ENCODE assay signal across 21 cellular contexts in genomic region chr10:78081292-78081691, GRCh38. TPM values are rescaled to one million over a fixed set of nuclear protein-coding genes. Genes with fewer than 3 reads are reported as not detected.
DNase-seq lines count a peak whose midpoint lies in the region; ATAC-seq and TF ChIP-seq lines count a peak whose summit lies in the region.
"Had no signal": no experiment of that assay in that cellular context is flagged by ENCODE, and none has a peak within 500 bp of the region (broad histone marks: within the 10 kb centered on the region; RNA-seq: fewer than 3 reads in every experiment).

No MANE protein-coding gene starts in this region.

- H3K9me3 ChIP-seq in upper lobe of right lung = no peaks in the 10 kb centered on the region

- ATAC-seq in upper lobe of right lung (peak; percentile 64), HG03175 (IDR thresholded peaks at IDR 0.05; ENCODE audit: unreplicated experiment) (no peak)
- ATAC-seq: CD8-positive, alpha-beta T cell; GM12878; GM23338; HCT116 had no signal

- no peaks in the 10 kb centered on the region for H3K9me3 Mint-ChIP-seq in mesothelial cell of epicardium
- H3K9me3 Mint-ChIP-seq: CD8-positive, alpha-beta T cell had no signal

- H3K27ac ChIP-seq in coronary artery = no peak overlapping the region
- no peak overlapping the region for H3K27ac ChIP-seq in upper lobe of right lung
- H3K27ac ChIP-seq: 22Rv1, BLaER1, C4-2B had no signal

- no peaks in the 10 kb centered on the region for H3K27me3 ChIP-seq in upper lobe of right lung
- H3K27me3 ChIP-seq: BLaER1 had no signal

- H3K4me3 ChIP-seq in coronary artery (no peak overlapping the region), upper lobe of right lung (no peak overlapping the region)
- H3K4me3 ChIP-seq: BLaER1, GM12878, GM23338 had no signal

- DNase-seq in MV-4-11 (lab: John Stamatoyannopoulos, UW) = peak; percentile 8
- DNase-seq in coronary artery (ENCODE audit: low spot score) = peak; percentile 41
- peak; percentile 30 for DNase-seq in mesenteric fat pad (ENCODE audit: low spot score)
- peak; percentile 53 for DNase-seq in upper lobe of right lung
- no peak for DNase-seq in central memory CD4-positive, alpha-beta T cell
- DNase-seq in mesothelial cell of epicardium (ENCODE audit: low spot score in 2 of 2, unreplicated experiment in 2 of 2) = no peak
- DNase-seq: CD4-positive, CD25-positive, alpha-beta regulatory T cell; CD8-positive, alpha-beta T cell; DMS 273 treated with DMSO at 0.1 percent for 48 hours; DMS79; EL; GDM1; H9 had no signal

- no peaks in the 10 kb centered on the region for H3K36me3 ChIP-seq in upper lobe of right lung
- H3K36me3 ChIP-seq: BLaER1 had no signal

- no peaks in the 10 kb centered on the region for H3K4me1 ChIP-seq in upper lobe of right lung

- no peaks in the 10 kb centered on the region for H3K4me1 Mint-ChIP-seq in mesothelial cell of epicardium
- H3K4me1 Mint-ChIP-seq: B cell; CD4-positive, CD25-positive, alpha-beta regulatory T cell; GM23338 had no signal

- H3K27me3 Mint-ChIP-seq in mesothelial cell of epicardium (ENCODE audit: low read depth) = peaks cover 3% of the 10 kb centered on the region
- H3K27me3 Mint-ChIP-seq: CD4-positive, CD25-positive, alpha-beta regulatory T cell had no signal

- H3K27ac Mint-ChIP-seq in mesothelial cell of epicardium = no peak overlapping the region
- H3K27ac Mint-ChIP-seq: B cell; CD8-positive, alpha-beta T cell; GM23338 had no signal

- no peaks in the 10 kb centered on the region for H3K36me3 Mint-ChIP-seq in mesothelial cell of epicardium
- H3K36me3 Mint-ChIP-seq: CD4-positive, CD25-positive, alpha-beta regulatory T cell; CD8-positive, alpha-beta T cell had no signal

- intact Hi-C loops in upper lobe of right lung (cut with DNase I) = no loop called here

- no peak overlapping the region for H3K4me3 Mint-ChIP-seq in mesothelial cell of epicardium
- H3K4me3 Mint-ChIP-seq: B cell; CD4-positive, CD25-positive, alpha-beta regulatory T cell; CD8-positive, alpha-beta T cell; GM23338; H9 had no signal

- TF ChIP-seq CTCF in coronary artery (IDR thresholded peaks at IDR 0.05) (no peak), upper lobe of right lung (IDR thresholded peaks at IDR 0.05) (no peak), mesothelial cell of epicardium (IDR thresholded peaks at IDR 0.05; ENCODE audit: unreplicated experiment) (no peak)

RNA-seq across cellular contexts. Expression of gene RPS24, which starts 47.6 kb away (rescaled TPM):
- 1,050 TPM for total RNA-seq in mesenteric fat pad
- 1,039 TPM for total RNA-seq in upper lobe of right lung
- 1,414 to 1,482 TPM (median 1,481 TPM) in 3 replicates for total RNA-seq in mesothelial cell of epicardium

RNA-seq across cellular contexts. Expression of gene POLR3A, which starts 52.0 kb away (rescaled TPM):
- total RNA-seq in mesenteric fat pad (12.0 TPM), upper lobe of right lung (13.7 TPM), mesothelial cell of epicardium (23.7 to 24.5 TPM (median 23.9 TPM) in 3 replicates)

Comparison
In these comparisons a context has a peak if more than half of its experiments do, and no peak if none do; other contexts are left out.
1. DNase-seq: peak in MV-4-11 (single experiment), coronary artery (single experiment), mesenteric fat pad (single experiment) and upper lobe of right lung (single experiment); none in central memory CD4-positive, alpha-beta T cell (single experiment) and mesothelial cell of epicardium (0 of 2).